ENCODE assay signal across 2 cellular contexts in the genomic region with DNA sequence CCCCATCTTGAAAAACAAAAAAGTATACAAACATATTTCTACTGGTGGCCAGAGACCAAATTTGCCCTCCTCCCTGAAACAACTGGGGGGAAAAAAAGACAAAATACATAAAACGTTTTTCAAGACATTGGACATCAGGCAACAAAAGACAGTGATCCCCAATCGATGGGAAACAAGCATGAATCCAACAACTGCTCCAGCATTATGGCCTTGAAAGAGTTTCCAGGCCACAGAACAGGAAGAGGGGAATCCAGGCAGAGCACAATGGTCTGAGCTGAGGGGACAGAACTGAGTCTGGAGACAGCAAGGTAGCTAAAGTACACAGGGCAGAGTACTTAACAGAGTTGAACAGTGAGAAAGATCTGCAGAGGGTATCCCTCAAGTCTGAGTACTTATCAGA.
TF ChIP-seq lines count a peak whose summit lies in the region.

No MANE protein-coding gene starts in this region.

TF ChIP-seq in IMR-90, 13 proteins besides CTCF, POLR2A, EP300 and RAD21:
- TF ChIP-seq BHLHE40 (IDR thresholded peaks at IDR 0.05; ENCODE audit: low read depth, low read length) (no peak), CEBPB (IDR thresholded peaks at IDR 0.05; ENCODE audit: low read depth, low read length) (no peak), MXI1 (IDR thresholded peaks at IDR 0.05; ENCODE audit: borderline replicate concordance, low read depth, low read length) (no peak), SMC3 (IDR thresholded peaks at IDR 0.05; ENCODE audit: low read depth, low read length) (no peak), FOS (IDR thresholded peaks at IDR 0.05; ENCODE audit: low read depth, low read length) (no peak), MAZ (IDR thresholded peaks at IDR 0.05; ENCODE audit: borderline replicate concordance, low read depth, low read length) (no peak), NFE2L2 (IDR thresholded peaks at IDR 0.05; ENCODE audit: low read depth, low read length) (no peak), RFX5 (IDR thresholded peaks at IDR 0.05; ENCODE audit: low read depth, low read length) (no peak), MAFK (IDR thresholded peaks at IDR 0.05; ENCODE audit: low read depth, low read length) (no peak), CHD1 (IDR thresholded peaks at IDR 0.05; ENCODE audit: low read depth, low read length) (no peak), RCOR1 (IDR thresholded peaks at IDR 0.05; ENCODE audit: insufficient replicate concordance, low read length) (no peak)
- TF ChIP-seq, protein P1, sequence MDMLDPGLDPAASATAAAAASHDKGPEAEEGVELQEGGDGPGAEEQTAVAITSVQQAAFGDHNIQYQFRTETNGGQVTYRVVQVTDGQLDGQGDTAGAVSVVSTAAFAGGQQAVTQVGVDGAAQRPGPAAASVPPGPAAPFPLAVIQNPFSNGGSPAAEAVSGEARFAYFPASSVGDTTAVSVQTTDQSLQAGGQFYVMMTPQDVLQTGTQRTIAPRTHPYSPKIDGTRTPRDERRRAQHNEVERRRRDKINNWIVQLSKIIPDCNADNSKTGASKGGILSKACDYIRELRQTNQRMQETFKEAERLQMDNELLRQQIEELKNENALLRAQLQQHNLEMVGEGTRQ (IDR thresholded peaks at IDR 0.05; ENCODE audit: low read depth, low read length) = no peak
TF ChIP-seq in IMR-90: peak in this region for 0.

TF ChIP-seq in neural cell, 6 proteins besides CTCF, POLR2A, EP300 and RAD21:
- TF ChIP-seq POLR2AphosphoS5 (IDR thresholded peaks at IDR 0.05) (no peak), SMC3 (conservative IDR thresholded peaks at IDR 0.05; ENCODE audit: poor library complexity) (no peak), EZH2 (IDR thresholded peaks at IDR 0.05; ENCODE audit: borderline replicate concordance, insufficient read depth, low read length, poor library complexity, severe bottlenecking) (no peak), TAF1 (IDR thresholded peaks at IDR 0.05; ENCODE audit: low read depth) (no peak), MXI1 (conservative IDR thresholded peaks at IDR 0.05; ENCODE audit: poor library complexity, severe bottlenecking) (no peak)
- TF ChIP-seq, protein P2, sequence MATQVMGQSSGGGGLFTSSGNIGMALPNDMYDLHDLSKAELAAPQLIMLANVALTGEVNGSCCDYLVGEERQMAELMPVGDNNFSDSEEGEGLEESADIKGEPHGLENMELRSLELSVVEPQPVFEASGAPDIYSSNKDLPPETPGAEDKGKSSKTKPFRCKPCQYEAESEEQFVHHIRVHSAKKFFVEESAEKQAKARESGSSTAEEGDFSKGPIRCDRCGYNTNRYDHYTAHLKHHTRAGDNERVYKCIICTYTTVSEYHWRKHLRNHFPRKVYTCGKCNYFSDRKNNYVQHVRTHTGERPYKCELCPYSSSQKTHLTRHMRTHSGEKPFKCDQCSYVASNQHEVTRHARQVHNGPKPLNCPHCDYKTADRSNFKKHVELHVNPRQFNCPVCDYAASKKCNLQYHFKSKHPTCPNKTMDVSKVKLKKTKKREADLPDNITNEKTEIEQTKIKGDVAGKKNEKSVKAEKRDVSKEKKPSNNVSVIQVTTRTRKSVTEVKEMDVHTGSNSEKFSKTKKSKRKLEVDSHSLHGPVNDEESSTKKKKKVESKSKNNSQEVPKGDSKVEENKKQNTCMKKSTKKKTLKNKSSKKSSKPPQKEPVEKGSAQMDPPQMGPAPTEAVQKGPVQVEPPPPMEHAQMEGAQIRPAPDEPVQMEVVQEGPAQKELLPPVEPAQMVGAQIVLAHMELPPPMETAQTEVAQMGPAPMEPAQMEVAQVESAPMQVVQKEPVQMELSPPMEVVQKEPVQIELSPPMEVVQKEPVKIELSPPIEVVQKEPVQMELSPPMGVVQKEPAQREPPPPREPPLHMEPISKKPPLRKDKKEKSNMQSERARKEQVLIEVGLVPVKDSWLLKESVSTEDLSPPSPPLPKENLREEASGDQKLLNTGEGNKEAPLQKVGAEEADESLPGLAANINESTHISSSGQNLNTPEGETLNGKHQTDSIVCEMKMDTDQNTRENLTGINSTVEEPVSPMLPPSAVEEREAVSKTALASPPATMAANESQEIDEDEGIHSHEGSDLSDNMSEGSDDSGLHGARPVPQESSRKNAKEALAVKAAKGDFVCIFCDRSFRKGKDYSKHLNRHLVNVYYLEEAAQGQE (IDR thresholded peaks at IDR 0.05; ENCODE audit: borderline replicate concordance) = no peak
